In the genomic region with DNA sequence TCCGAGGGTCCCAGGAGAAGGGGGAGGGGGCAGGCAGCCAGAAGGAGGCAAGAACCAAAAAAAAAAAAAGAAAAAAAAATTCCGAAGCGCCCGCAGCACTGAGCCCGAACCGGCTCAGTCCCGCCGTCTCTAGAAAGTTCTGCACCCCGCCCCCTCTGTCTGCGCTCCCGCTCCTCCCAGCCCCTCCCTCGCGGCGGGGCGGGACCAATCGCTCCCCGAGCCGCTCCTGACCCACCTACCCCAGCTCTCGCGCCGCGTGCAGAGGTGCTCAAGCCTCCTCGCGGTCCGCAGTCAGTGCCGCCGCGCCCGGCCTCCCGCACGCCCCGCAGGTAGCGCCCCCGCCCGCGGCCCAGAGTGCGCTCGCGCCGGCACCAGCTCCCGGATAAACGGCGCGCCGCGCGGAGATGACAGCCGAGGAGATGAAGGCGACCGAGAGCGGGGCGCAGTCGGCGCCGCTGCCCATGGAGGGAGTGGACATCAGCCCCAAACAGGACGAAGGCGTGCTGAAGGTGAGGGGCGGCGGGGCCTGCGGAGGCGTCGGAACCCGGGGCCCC, we compare ENCODE assay signal across 1 cellular context.
TF ChIP-seq lines count a peak whose summit lies in the region.

A gene with protein sequence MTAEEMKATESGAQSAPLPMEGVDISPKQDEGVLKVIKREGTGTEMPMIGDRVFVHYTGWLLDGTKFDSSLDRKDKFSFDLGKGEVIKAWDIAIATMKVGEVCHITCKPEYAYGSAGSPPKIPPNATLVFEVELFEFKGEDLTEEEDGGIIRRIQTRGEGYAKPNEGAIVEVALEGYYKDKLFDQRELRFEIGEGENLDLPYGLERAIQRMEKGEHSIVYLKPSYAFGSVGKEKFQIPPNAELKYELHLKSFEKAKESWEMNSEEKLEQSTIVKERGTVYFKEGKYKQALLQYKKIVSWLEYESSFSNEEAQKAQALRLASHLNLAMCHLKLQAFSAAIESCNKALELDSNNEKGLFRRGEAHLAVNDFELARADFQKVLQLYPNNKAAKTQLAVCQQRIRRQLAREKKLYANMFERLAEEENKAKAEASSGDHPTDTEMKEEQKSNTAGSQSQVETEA (plus strand): TSS at position 235 of the 554 bp plus-strand sequence. CDS start 170 bp downstream, at position 405.

TF ChIP-seq in GM12878, 131 proteins besides CTCF, POLR2A, EP300 and RAD21 (continued from another document):
- TF ChIP-seq, protein P1, sequence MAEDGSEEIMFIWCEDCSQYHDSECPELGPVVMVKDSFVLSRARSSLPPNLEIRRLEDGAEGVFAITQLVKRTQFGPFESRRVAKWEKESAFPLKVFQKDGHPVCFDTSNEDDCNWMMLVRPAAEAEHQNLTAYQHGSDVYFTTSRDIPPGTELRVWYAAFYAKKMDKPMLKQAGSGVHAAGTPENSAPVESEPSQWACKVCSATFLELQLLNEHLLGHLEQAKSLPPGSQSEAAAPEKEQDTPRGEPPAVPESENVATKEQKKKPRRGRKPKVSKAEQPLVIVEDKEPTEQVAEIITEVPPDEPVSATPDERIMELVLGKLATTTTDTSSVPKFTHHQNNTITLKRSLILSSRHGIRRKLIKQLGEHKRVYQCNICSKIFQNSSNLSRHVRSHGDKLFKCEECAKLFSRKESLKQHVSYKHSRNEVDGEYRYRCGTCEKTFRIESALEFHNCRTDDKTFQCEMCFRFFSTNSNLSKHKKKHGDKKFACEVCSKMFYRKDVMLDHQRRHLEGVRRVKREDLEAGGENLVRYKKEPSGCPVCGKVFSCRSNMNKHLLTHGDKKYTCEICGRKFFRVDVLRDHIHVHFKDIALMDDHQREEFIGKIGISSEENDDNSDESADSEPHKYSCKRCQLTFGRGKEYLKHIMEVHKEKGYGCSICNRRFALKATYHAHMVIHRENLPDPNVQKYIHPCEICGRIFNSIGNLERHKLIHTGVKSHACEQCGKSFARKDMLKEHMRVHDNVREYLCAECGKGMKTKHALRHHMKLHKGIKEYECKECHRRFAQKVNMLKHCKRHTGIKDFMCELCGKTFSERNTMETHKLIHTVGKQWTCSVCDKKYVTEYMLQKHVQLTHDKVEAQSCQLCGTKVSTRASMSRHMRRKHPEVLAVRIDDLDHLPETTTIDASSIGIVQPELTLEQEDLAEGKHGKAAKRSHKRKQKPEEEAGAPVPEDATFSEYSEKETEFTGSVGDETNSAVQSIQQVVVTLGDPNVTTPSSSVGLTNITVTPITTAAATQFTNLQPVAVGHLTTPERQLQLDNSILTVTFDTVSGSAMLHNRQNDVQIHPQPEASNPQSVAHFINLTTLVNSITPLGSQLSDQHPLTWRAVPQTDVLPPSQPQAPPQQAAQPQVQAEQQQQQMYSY (CRISPR knock-in tag; IDR thresholded peaks at IDR 0.05) = no peak
- TF ChIP-seq ZNF384 (IDR thresholded peaks at IDR 0.05; ENCODE audit: borderline replicate concordance, low read depth, low read length) = no peak; the same call in 1 of the 2 replicates
- TF ChIP-seq E2F8 (IDR thresholded peaks at IDR 0.05; ENCODE audit: low read depth, partially characterized antibody) = no peak
- TF ChIP-seq BHLHE40 (IDR thresholded peaks at IDR 0.05; ENCODE audit: borderline replicate concordance in 1 of 2, low read depth in 2 of 2, low read length in 1 of 2) = peak; percentile 50 to 85; a peak in 3 of 4 replicates
- TF ChIP-seq BMI1 (IDR thresholded peaks at IDR 0.05; ENCODE audit: borderline replicate concordance) = no peak
- TF ChIP-seq GATAD2B (conservative IDR thresholded peaks at IDR 0.05; ENCODE audit: low read depth) = peak; percentile 38; the same call in 1 of the 2 replicates
- no peak for TF ChIP-seq NR2F1 (conservative IDR thresholded peaks at IDR 0.05)
- no peak for TF ChIP-seq SIN3A (IDR thresholded peaks at IDR 0.05; ENCODE audit: low read depth, low read length)
- peak; percentile 70; the same call in 1 of the 2 replicates for TF ChIP-seq MXI1 (IDR thresholded peaks at IDR 0.05; ENCODE audit: low read depth, low read length)
- TF ChIP-seq IKZF1 (conservative IDR thresholded peaks at IDR 0.05) = peak; percentile 39; the same call in 1 of the 2 replicates
- no peak for TF ChIP-seq EZH2 (IDR thresholded peaks at IDR 0.05; ENCODE audit: borderline replicate concordance, control insufficient read depth, low read depth, low read length)
- TF ChIP-seq, protein P2, sequence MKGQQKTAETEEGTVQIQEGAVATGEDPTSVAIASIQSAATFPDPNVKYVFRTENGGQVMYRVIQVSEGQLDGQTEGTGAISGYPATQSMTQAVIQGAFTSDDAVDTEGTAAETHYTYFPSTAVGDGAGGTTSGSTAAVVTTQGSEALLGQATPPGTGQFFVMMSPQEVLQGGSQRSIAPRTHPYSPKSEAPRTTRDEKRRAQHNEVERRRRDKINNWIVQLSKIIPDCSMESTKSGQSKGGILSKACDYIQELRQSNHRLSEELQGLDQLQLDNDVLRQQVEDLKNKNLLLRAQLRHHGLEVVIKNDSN (IDR thresholded peaks at IDR 0.05; ENCODE audit: borderline replicate concordance, extremely low read length, insufficient read depth, low read depth, low read length) = no peak
- TF ChIP-seq CHD1 (IDR thresholded peaks at IDR 0.05; ENCODE audit: low read depth, low read length) = no peak
- no peak for TF ChIP-seq SMAD1 (IDR thresholded peaks at IDR 0.05; ENCODE audit: low read depth, partially characterized antibody)
- no peak for TF ChIP-seq ZNF217 (IDR thresholded peaks at IDR 0.05)
- TF ChIP-seq SKIL (IDR thresholded peaks at IDR 0.05; ENCODE audit: low read depth, poor library complexity, severe bottlenecking) = no peak
- TF ChIP-seq FOXK2 (IDR thresholded peaks at IDR 0.05) = no peak
- no peak for TF ChIP-seq BCL11A (IDR thresholded peaks at IDR 0.05; ENCODE audit: low read depth, low read length)
- TF ChIP-seq FOS (IDR thresholded peaks at IDR 0.05; ENCODE audit: borderline replicate concordance, extremely low read depth, insufficient read length) = no peak
- no peak for TF ChIP-seq ZBTB40 (IDR thresholded peaks at IDR 0.05; ENCODE audit: borderline replicate concordance)
- TF ChIP-seq NR2C1 (IDR thresholded peaks at IDR 0.05) = no peak
- TF ChIP-seq, protein P3, sequence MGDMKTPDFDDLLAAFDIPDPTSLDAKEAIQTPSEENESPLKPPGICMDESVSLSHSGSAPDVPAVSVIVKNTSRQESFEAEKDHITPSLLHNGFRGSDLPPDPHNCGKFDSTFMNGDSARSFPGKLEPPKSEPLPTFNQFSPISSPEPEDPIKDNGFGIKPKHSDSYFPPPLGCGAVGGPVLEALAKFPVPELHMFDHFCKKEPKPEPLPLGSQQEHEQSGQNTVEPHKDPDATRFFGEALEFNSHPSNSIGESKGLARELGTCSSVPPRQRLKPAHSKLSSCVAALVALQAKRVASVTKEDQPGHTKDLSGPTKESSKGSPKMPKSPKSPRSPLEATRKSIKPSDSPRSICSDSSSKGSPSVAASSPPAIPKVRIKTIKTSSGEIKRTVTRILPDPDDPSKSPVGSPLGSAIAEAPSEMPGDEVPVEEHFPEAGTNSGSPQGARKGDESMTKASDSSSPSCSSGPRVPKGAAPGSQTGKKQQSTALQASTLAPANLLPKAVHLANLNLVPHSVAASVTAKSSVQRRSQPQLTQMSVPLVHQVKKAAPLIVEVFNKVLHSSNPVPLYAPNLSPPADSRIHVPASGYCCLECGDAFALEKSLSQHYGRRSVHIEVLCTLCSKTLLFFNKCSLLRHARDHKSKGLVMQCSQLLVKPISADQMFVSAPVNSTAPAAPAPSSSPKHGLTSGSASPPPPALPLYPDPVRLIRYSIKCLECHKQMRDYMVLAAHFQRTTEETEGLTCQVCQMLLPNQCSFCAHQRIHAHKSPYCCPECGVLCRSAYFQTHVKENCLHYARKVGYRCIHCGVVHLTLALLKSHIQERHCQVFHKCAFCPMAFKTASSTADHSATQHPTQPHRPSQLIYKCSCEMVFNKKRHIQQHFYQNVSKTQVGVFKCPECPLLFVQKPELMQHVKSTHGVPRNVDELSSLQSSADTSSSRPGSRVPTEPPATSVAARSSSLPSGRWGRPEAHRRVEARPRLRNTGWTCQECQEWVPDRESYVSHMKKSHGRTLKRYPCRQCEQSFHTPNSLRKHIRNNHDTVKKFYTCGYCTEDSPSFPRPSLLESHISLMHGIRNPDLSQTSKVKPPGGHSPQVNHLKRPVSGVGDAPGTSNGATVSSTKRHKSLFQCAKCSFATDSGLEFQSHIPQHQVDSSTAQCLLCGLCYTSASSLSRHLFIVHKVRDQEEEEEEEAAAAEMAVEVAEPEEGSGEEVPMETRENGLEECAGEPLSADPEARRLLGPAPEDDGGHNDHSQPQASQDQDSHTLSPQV (IDR thresholded peaks at IDR 0.05) = 0 out of 2 replicates have a peak, but pooled peaks have one; percentile 34
- TF ChIP-seq YBX1 (IDR thresholded peaks at IDR 0.05) = no peak
- TF ChIP-seq ZZZ3 (IDR thresholded peaks at IDR 0.05; ENCODE audit: control insufficient read depth, insufficient read length, low read depth) = no peak
- TF ChIP-seq ASH2L (IDR thresholded peaks at IDR 0.05; ENCODE audit: borderline replicate concordance, low read depth) = no peak
